Comparison of ENCODE assay signal across 8 cellular contexts in the genomic region with DNA sequence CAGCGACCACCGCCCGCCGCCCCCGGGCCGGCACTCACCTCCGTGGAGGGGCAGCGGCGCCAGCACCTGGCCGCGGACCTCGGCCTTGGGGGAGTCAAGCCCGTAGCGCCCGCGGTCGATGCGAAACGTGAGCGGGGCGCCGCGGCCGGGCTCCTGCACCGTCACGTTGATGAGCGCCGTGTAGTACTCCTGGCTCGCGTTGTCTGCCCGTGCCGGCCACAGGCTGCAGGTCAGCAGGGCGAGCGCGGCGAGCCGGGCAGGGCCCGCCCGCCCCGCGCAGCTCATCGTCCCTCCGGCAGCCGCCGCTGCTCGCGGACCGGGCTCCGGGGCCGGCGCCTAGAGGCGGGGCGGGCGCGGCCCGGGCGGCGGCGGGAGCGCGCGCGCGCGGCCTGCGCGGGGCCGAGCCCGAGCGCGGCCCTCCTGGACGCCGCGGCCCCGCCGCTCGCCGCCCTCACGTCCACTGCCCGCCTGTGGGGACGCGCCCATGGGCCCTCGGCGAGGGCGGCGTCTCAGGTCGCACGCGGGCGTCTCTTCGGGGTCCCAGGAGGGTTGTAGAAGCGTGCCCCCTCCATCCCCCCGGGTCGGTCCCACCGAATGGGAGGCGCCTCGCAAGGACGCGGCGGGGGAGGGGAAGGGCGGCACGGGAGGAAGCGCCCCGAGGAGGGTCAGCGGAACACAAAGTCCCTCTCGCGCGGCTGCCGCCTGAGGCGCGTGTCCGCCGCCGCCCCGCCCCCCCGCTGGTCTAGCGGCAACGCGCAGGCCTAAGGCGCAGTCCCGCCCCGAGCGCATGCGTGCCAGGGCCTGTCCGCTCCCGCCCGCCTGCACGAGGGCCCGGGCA. TPM values are rescaled to one million over a fixed set of nuclear protein-coding genes. Genes with fewer than 3 reads are reported as not detected.
DNase-seq lines count a peak whose midpoint lies in the region; TF ChIP-seq lines count a peak whose summit lies in the region.

A gene with protein sequence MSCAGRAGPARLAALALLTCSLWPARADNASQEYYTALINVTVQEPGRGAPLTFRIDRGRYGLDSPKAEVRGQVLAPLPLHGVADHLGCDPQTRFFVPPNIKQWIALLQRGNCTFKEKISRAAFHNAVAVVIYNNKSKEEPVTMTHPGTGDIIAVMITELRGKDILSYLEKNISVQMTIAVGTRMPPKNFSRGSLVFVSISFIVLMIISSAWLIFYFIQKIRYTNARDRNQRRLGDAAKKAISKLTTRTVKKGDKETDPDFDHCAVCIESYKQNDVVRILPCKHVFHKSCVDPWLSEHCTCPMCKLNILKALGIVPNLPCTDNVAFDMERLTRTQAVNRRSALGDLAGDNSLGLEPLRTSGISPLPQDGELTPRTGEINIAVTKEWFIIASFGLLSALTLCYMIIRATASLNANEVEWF (minus strand): TSS at position 342 of the 838 bp plus-strand sequence. CDS start 57 bp downstream, at position 285.

- H3K36me3 ChIP-seq in SJCRH30 = no peaks in the 10 kb centered on the region

- no peaks in the 10 kb centered on the region for H3K27me3 Mint-ChIP-seq in nephron (ENCODE audit: low read depth)

- peaks cover 2% of the 10 kb centered on the region for H3K9me3 Mint-ChIP-seq in nephron

- H3K9me3 ChIP-seq in SJCRH30 (replicated peaks) = peaks cover 6% of the 10 kb centered on the region

- H3K27ac ChIP-seq in SJCRH30 = peak within 1 kb of the TSS; percentile 83

- H3K4me1 ChIP-seq in SJCRH30 = peaks cover 11% of the 10 kb centered on the region; the same call in 1 of the 2 replicates

- H3K27me3 ChIP-seq in SJCRH30 = no peaks in the 10 kb centered on the region

- peak within 1 kb of the TSS; percentile 94 to 95 (median 94) for H3K4me3 Mint-ChIP-seq in nephron

- TF ChIP-seq RAD21 in Ishikawa (IDR thresholded peaks at IDR 0.05; ENCODE audit: low read depth) = no peak

- peaks cover 36% of the 10 kb centered on the region for H3K4me1 Mint-ChIP-seq in nephron

- H3K4me3 ChIP-seq in SJCRH30 = peak within 1 kb of the TSS; percentile 95

- no peak for TF ChIP-seq EP300 in Ishikawa (IDR thresholded peaks at IDR 0.05; ENCODE audit: borderline replicate concordance)

- DNase-seq in NCI-H146 (lab: John Stamatoyannopoulos, UW) (peak; percentile 6), NCI-H146 treated with DMSO at 0.1 percent for 48 hours (lab: John Stamatoyannopoulos, UW; ENCODE audit: unreplicated experiment) (no peak), SJCRH30 (peak; percentile 89 to 93), fibroblast of the conjunctiva (ENCODE audit: low read depth) (peak; percentile 83)
- peak; percentile 78 for DNase-seq in activated gamma-delta T cell treated with anti-CD3 and anti-CD28 coated beads, Interleukin-2, amount 50 U/mL, for 16 hours (ENCODE audit: low read depth)
- DNase-seq in stimulated activated naive CD4-positive, alpha-beta T cell (lab: John Stamatoyannopoulos, UW) = peak; percentile 62 to 82 (median 74)

- no peaks in the 10 kb centered on the region for H3K36me3 Mint-ChIP-seq in nephron (ENCODE audit: low read depth)

- no peak for TF ChIP-seq CTCF in nephron (IDR thresholded peaks at IDR 0.05; ENCODE audit: unreplicated experiment in 3 of 3)

- peak within 1 kb of the TSS; percentile 78 to 98 (median 94) for H3K27ac Mint-ChIP-seq in nephron

TF ChIP-seq in Ishikawa, 13 proteins besides CTCF, POLR2A, EP300 and RAD21:
- TF ChIP-seq TAF1 (IDR thresholded peaks at IDR 0.05; ENCODE audit: low read depth) (no peak), ZBTB7A (IDR thresholded peaks at IDR 0.05; ENCODE audit: low read depth) (0 out of 2 replicates have a peak, but pooled peaks have one; percentile 27), TCF12 (IDR thresholded peaks at IDR 0.05; ENCODE audit: low read depth) (peak; percentile 73; the same call in 1 of the 2 replicates), NFIC (IDR thresholded peaks at IDR 0.05) (no peak)
- TF ChIP-seq, protein P1, sequence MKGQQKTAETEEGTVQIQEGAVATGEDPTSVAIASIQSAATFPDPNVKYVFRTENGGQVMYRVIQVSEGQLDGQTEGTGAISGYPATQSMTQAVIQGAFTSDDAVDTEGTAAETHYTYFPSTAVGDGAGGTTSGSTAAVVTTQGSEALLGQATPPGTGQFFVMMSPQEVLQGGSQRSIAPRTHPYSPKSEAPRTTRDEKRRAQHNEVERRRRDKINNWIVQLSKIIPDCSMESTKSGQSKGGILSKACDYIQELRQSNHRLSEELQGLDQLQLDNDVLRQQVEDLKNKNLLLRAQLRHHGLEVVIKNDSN (IDR thresholded peaks at IDR 0.05) = 0 out of 2 replicates have a peak, but pooled peaks have one; percentile 6

RNA-seq across cellular contexts. Expression of the gene that starts here (rescaled TPM):
- total RNA-seq in SJCRH30 (2014; rRNA removed; shearing (Covaris generic)) = 34.5 and 34.9 TPM in 2 replicates
